8 cellular contexts compared by ENCODE assay signal in genomic region chr16:67884684-67885083, GRCh38. TPM values are rescaled to one million over a fixed set of nuclear protein-coding genes. Genes with fewer than 3 reads are reported as not detected.
DNase-seq lines count a peak whose midpoint lies in the region; ATAC-seq lines count a peak whose summit lies in the region.

NRN1L (plus strand) TSS chr16:67884885; CDS start chr16:67884904, 19 bp downstream.

- peak within 1 kb of the TSS; percentile 43 for H3K4me2 ChIP-seq in neuronal stem cell (ENCODE audit: insufficient read depth, low read length, poor library complexity, severe bottlenecking)

- H3K4me1 ChIP-seq in neuronal stem cell (ENCODE audit: control insufficient read depth in 2 of 2, insufficient read depth in 1 of 2, low read depth in 1 of 2, low read length in 2 of 2) = peaks cover 0 to 3% of the 10 kb centered on the region in 2 donors

- peaks cover 0 to 1% of the 10 kb centered on the region in 2 donors for H3K9me3 ChIP-seq in neuronal stem cell (replicated peaks in 1 of 2; ENCODE audit: control insufficient read depth in 2 of 2, insufficient read depth in 1 of 2, low read depth in 1 of 2, low read length in 2 of 2)

- ATAC-seq in GM18520 (IDR thresholded peaks at IDR 0.05; ENCODE audit: unreplicated experiment) = no peak

- peak within 1 kb of the TSS; percentile 14 for H2AK5ac ChIP-seq in neuronal stem cell (ENCODE audit: low read depth, low read length)

- H3K79me1 ChIP-seq in neuronal stem cell (ENCODE audit: low read depth, low read length) = peaks cover 5% of the 10 kb centered on the region

- H3K18ac ChIP-seq in neuronal stem cell (ENCODE audit: low read length) = peak within 1 kb of the TSS; percentile 12

- peak within 1 kb of the TSS; percentile 42 for H3K27ac ChIP-seq in neuronal stem cell (replicated peaks; ENCODE audit: low read length)

- peak within 1 kb of the TSS; percentile 12; the same call in 1 of the 2 replicates for H3K4me3 ChIP-seq in H7 (ENCODE audit: insufficient read depth, low read depth, low read length)
- H3K4me3 ChIP-seq in neuronal stem cell (ENCODE audit: low read length in 2 of 2) = no peak within 1 kb of the TSS

- H3K4ac ChIP-seq in neuronal stem cell (ENCODE audit: low read length) = no peak within 1 kb of the TSS

- H4K8ac ChIP-seq in neuronal stem cell (ENCODE audit: low read depth, low read length) = no peak within 1 kb of the TSS

- H2BK120ac ChIP-seq in neuronal stem cell (ENCODE audit: low read depth, low read length) = no peak within 1 kb of the TSS

- peak within 1 kb of the TSS; percentile 63 for H3K14ac ChIP-seq in neuronal stem cell (ENCODE audit: low read length)

- peak within 1 kb of the TSS; percentile 92 for H3K23ac ChIP-seq in neuronal stem cell (ENCODE audit: low read depth, low read length, poor library complexity)

- H3K27me3 ChIP-seq in H7 (ENCODE audit: control insufficient read depth, insufficient read depth, low read length) = no peaks in the 10 kb centered on the region
- no peaks in the 10 kb centered on the region for H3K27me3 ChIP-seq in neuronal stem cell (ENCODE audit: control insufficient read depth in 3 of 3, insufficient read depth in 3 of 3, low read depth in 1 of 3, low read length in 3 of 3)

- H2BK5ac ChIP-seq in neuronal stem cell (ENCODE audit: low read length) = no peak within 1 kb of the TSS

- H3K36me3 ChIP-seq in H7 (replicated peaks; ENCODE audit: control insufficient read depth, insufficient read depth, low read length) (peaks cover 32% of the 10 kb centered on the region), neuronal stem cell (replicated peaks in 1 of 2; ENCODE audit: control insufficient read depth in 2 of 2, insufficient read depth in 2 of 2, low read length in 2 of 2) (peaks cover 40 to 54% of the 10 kb centered on the region in 2 donors)

- H3K9ac ChIP-seq in neuronal stem cell (ENCODE audit: low read depth, low read length, poor library complexity) = peak within 1 kb of the TSS; percentile 80

- no peak within 1 kb of the TSS for H4K91ac ChIP-seq in neuronal stem cell (ENCODE audit: low read depth, low read length, poor library complexity)

- no peak within 1 kb of the TSS for H2BK15ac ChIP-seq in neuronal stem cell (ENCODE audit: low read length)

- no peak within 1 kb of the TSS for H2AFZ ChIP-seq in neuronal stem cell (ENCODE audit: low read length)

- DNase-seq in H7 = peak; percentile 99
- peak; percentile 28 for DNase-seq in SHP77 treated with DMSO at 0.1 percent for 48 hours (lab: John Stamatoyannopoulos, UW)
- peak; percentile 83 for DNase-seq in fibroblast of the conjunctiva (ENCODE audit: low read depth)
- DNase-seq in neuronal stem cell (ENCODE audit: low spot score) = peak; percentile 75
- no peak for DNase-seq in central memory CD4-positive, alpha-beta T cell
- DNase-seq in NCI-H774 (lab: John Stamatoyannopoulos, UW) = no peak
- no peak for DNase-seq in HK-2 (ENCODE audit: unreplicated experiment)

- no peak within 1 kb of the TSS for H2BK12ac ChIP-seq in neuronal stem cell (ENCODE audit: low read length)

- WGBS in neuronal stem cell (ENCODE audit: extremely low coverage in 2 of 2, insufficient read length in 2 of 2, insufficient replicate concordance in 1 of 2), 2 donors = no CpG with 5 or more reads among the region's 22 CpGs

RNA-seq across cellular contexts. Expression of gene NRN1L, which starts in this region (rescaled TPM):
- 5.3 and 7.6 TPM in 2 replicates for total RNA-seq in H7 (2014; rRNA removed; shearing (Covaris generic))
- 0.70 TPM for polyA plus RNA-seq in neuronal stem cell (2013, experiment 1 of 2)
- 0.42 TPM for polyA plus RNA-seq in neuronal stem cell (2013, experiment 2 of 2)

Comparison
In these comparisons a context has a peak if more than half of its experiments do, and no peak if none do; other contexts are left out.
1. DNase-seq: peak in H7 (single experiment), SHP77 treated with DMSO at 0.1 percent for 48 hours (single experiment), fibroblast of the conjunctiva (single experiment) and neuronal stem cell (single experiment); none in central memory CD4-positive, alpha-beta T cell (single experiment), NCI-H774 (single experiment) and HK-2 (single experiment).